Comparison of ENCODE assay signal across 8 cellular contexts in genomic region chr3:169764164-169764452, GRCh38. TPM values are rescaled to one million over a fixed set of nuclear protein-coding genes. Genes with fewer than 3 reads are reported as not detected.
A peak's percentile ranks its signal among the peaks of the same experiment; 100 is the strongest.
DNase-seq lines count a peak whose midpoint lies in the region; ATAC-seq and TF ChIP-seq lines count a peak whose summit lies in the region.

No MANE protein-coding gene starts in this region.

- H3K36me3 ChIP-seq in stomach: no peaks in the 10 kb centered on the region

- no peaks in the 10 kb centered on the region for H3K27me3 ChIP-seq in stomach

- WGBS in stomach, 5 donors: 7 to 13% (median 12%) methylated on average over 8 of the region's 8 CpGs

- H3K27ac ChIP-seq in stomach: peak overlapping the region; percentile 97 to 99 (median 98)

- TF ChIP-seq EP300 in stomach (IDR thresholded peaks at IDR 0.05): no peak

- peak; percentile 36 for ATAC-seq in HG02642 (IDR thresholded peaks at IDR 0.05; ENCODE audit: poor library complexity, unreplicated experiment)

- intact Hi-C loops in stomach (cut with DNase I; ENCODE audit: low total_unique reads): no loop called here

- TF ChIP-seq POLR2A in stomach (IDR thresholded peaks at IDR 0.05): no peak

- no peaks in the 10 kb centered on the region for H3K9me3 ChIP-seq in stomach

- DNase-seq in activated CD4-positive, alpha-beta T cell treated with anti-CD3 and anti-CD28 coated beads for 24 hours (ENCODE audit: low read depth in 2 of 2): peak; percentile 41 to 46
- DNase-seq in activated CD4-positive, alpha-beta T cell treated with anti-CD3 and anti-CD28 coated beads, Interleukin-2, amount 50 U/mL, for 1 hour: no peak
- DNase-seq in NCI-H2029 treated with DMSO at 0.1 percent for 48 hours (lab: John Stamatoyannopoulos, UW) (peak; percentile 33), astrocyte of the hippocampus (ENCODE audit: low read depth, low spot score) (peak; percentile 64), iris pigment epithelial cell (ENCODE audit: low read depth) (peak; percentile 62), stomach (no peak), HuH-7.5 (ENCODE audit: low spot score) (no peak)

- peaks cover 0 to 29% (median 10%) of the 10 kb centered on the region in 4 donors for H3K4me1 ChIP-seq in stomach

- peak overlapping the region; percentile 64 to 89 (median 79) for H3K4me3 ChIP-seq in stomach

- TF ChIP-seq CTCF in stomach (IDR thresholded peaks at IDR 0.05): no peak

RNA-seq across cellular contexts. Expression of gene TERC, which starts 0.8 kb away (rescaled TPM):
- 100 to 1,000 TPM; 107 to 717 (median 249) TPM for total RNA-seq in stomach
- not detected for polyA plus RNA-seq in stomach

RNA-seq across cellular contexts. Expression of gene ACTRT3, which starts 5.3 kb away (rescaled TPM):
- total RNA-seq in stomach: 1 to 10 TPM in 2 of 5 donors, under 1 TPM in 1, not detected in 2; 0.45 to 2.2 (median 1.4) TPM
- 1 to 10 TPM in 2 of 3 donors, under 1 TPM in 1; 0.76 to 1.6 (median 1.1) TPM for polyA plus RNA-seq in stomach

RNA-seq across cellular contexts. Expression of gene MYNN, which starts 9.1 kb away (rescaled TPM):
- 100 to 1,000 TPM in 1 of 5 donors, 10 to 100 TPM in 4; 11.3 to 136 (median 24.5) TPM for total RNA-seq in stomach
- polyA plus RNA-seq in stomach: 10 to 100 TPM in 1 of 3 donors, 1 to 10 TPM in 2; 6.8 to 14.8 (median 7.2) TPM

RNA-seq across cellular contexts. Expression of gene LRRIQ4, which starts 48.6 kb away (rescaled TPM):
- 1 to 10 TPM in 1 of 5 donors, not detected in 4; 4.6 TPM for total RNA-seq in stomach
- not detected for polyA plus RNA-seq in stomach

RNA-seq across cellular contexts. Expression of gene LRRC34, which starts 48.6 kb away (rescaled TPM):
- 1 to 10 TPM in 1 of 5 donors, under 1 TPM in 1, not detected in 3; 0.43 to 4.2 TPM for total RNA-seq in stomach
- polyA plus RNA-seq in stomach: 1 to 10 TPM in 2 of 3 donors, under 1 TPM in 1; 0.88 to 2.1 (median 1.7) TPM

Comparison
In these comparisons a context has a peak if more than half of its experiments do, and no peak if none do; other contexts are left out.
1. DNase-seq: peak in activated CD4-positive, alpha-beta T cell treated with anti-CD3 and anti-CD28 coated beads for 24 hours (2 of 2), NCI-H2029 treated with DMSO at 0.1 percent for 48 hours (single experiment), astrocyte of the hippocampus (single experiment) and iris pigment epithelial cell (single experiment); none in activated CD4-positive, alpha-beta T cell treated with anti-CD3 and anti-CD28 coated beads, Interleukin-2, amount 50 U/mL, for 1 hour (single experiment), stomach (single experiment) and HuH-7.5 (single experiment).